Comparison of ENCODE assay signal across 8 cellular contexts in the genomic region with DNA sequence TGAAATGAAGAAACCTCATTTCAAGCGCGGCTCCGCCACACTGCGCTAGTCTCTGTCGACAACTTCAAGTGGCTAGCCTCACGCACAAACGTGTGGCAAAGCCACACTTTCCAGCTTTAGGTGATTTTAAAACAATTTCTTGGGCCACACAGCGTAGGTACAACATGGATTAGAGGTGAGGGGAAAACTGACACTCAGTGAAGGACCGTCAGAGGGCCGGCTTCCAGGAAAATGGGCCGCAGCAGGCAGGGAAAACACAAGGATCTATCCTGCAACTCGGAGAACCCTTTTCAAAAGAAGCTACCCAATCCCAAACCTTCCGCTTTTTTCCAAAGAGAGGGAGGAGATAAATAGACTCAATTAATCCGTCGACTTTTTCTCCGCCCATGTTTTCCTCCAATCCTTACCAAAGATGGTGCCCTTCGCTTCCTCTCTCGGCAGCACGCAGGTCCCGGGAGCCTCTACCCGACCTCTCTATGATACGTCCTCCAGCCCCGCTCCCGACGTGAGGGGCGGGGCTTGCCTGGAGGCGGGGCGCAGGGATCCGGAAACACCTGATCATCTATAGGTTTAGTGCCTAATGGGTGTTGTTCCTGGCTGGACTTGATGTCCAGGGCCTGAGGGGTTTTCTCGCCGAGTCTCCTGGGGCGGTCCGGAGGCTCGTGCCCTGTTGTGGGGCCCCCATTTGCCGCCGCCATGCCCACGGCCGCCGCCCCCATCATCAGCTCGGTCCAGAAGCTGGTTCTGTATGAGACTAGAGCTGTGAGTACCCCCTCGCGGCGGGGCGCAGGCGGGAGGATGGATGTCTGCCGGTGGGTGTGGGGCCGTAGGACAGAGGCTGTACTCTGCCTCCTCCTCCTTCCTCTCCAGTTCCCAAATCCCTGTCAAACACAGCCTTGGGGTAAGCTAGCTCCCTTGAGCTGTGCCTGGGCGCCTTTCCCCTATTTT. TPM values are rescaled to one million over a fixed set of nuclear protein-coding genes. Genes with fewer than 3 reads are reported as not detected.
DNase-seq lines count a peak whose midpoint lies in the region; ATAC-seq and TF ChIP-seq lines count a peak whose summit lies in the region.

Gene AK9 (minus strand): TSS at position 463 of the 948 bp plus-strand sequence. CDS start 15,457 bp downstream, outside the sequence.
Gene FIG4 (plus strand): TSS at position 557 of the 948 bp plus-strand sequence. CDS start 140 bp downstream, at position 697.

- H3K27me3 ChIP-seq in BLaER1: no peaks in the 10 kb centered on the region

- no peaks in the 10 kb centered on the region for H4K20me1 ChIP-seq in BLaER1

- intact Hi-C loops in activated CD4-positive, alpha-beta T cell treated with anti-CD3 and anti-CD28 coated beads, Interleukin-2, amount 10 ng/mL, durations not matched to agents 24 days and 14 days (cut with micrococcal nuclease): loop anchor here (1.0 to 10.0 kb wide), 11 partner anchors 12 to 596 kb away; partner anchors contain the start of genes CD164, CDC40, CEP57L1 and MICAL1

- ATAC-seq in HG03460 (IDR thresholded peaks at IDR 0.05; ENCODE audit: unreplicated experiment) (peak; percentile 96), left lobe of liver (peak; percentile 99)

- H3K27ac Mint-ChIP-seq in activated CD4-positive, alpha-beta T cell treated with anti-CD3 and anti-CD28 coated beads, Interleukin-2, amount 10 ng/mL, durations not matched to agents 24 days and 14 days: peak within 1 kb of the TSS; percentile 87

- peak within 1 kb of the TSS; percentile 78 for H3K9ac ChIP-seq in BLaER1

- peaks cover 34% of the 10 kb centered on the region for H3K4me1 ChIP-seq in BLaER1

- peaks cover 5% of the 10 kb centered on the region; the same call in 1 of the 2 replicates for H3K36me3 ChIP-seq in BLaER1

- H3K4me3 ChIP-seq in BLaER1 (peak within 1 kb of the TSS; percentile 78), coronary artery (peak within 1 kb of the TSS; percentile 83)

- peak; percentile 42 for DNase-seq in GM19240 (ENCODE audit: insufficient read length, low spot score)
- DNase-seq in NCI-H524 treated with DMSO at 0.1 percent for 48 hours (lab: John Stamatoyannopoulos, UW): peak; percentile 63
- DNase-seq in activated CD4-positive, alpha-beta T cell treated with anti-CD3 and anti-CD28 coated beads, Interleukin-2, amount 10 ng/mL, durations not matched to agents 24 days and 14 days: peak; percentile 97
- DNase-seq in coronary artery (ENCODE audit: low spot score): peak; percentile 96
- peak; percentile 94 for DNase-seq in left lobe of liver (ENCODE audit: low spot score)
- DNase-seq in stimulated activated CD4-positive, alpha-beta T cell treated with anti-CD3 and anti-CD28 coated beads, Interleukin-2, amount 100 ng/mL, for 4 hours (ENCODE audit: low read depth): peak; percentile 84

- H3K4me2 ChIP-seq in BLaER1: peak within 1 kb of the TSS; percentile 92

- no peak for TF ChIP-seq CTCF in coronary artery (IDR thresholded peaks at IDR 0.05)

- peaks cover 27% of the 10 kb centered on the region for H3K4me1 Mint-ChIP-seq in activated CD4-positive, alpha-beta T cell treated with anti-CD3 and anti-CD28 coated beads, Interleukin-2, amount 10 ng/mL, durations not matched to agents 24 days and 14 days

- peak within 1 kb of the TSS; percentile 86 for H3K4me3 Mint-ChIP-seq in activated CD4-positive, alpha-beta T cell treated with anti-CD3 and anti-CD28 coated beads, Interleukin-2, amount 10 ng/mL, durations not matched to agents 24 days and 14 days

- peaks cover 8% of the 10 kb centered on the region for H3K27me3 Mint-ChIP-seq in activated CD4-positive, alpha-beta T cell treated with anti-CD3 and anti-CD28 coated beads, Interleukin-2, amount 10 ng/mL, durations not matched to agents 24 days and 14 days

- H3K9me3 ChIP-seq in BLaER1: no peaks in the 10 kb centered on the region

- peak within 1 kb of the TSS; percentile 71 for H3K27ac ChIP-seq in BLaER1
- peak within 1 kb of the TSS; percentile 87 to 88 for H3K27ac ChIP-seq in coronary artery

- no peaks in the 10 kb centered on the region for H3K36me3 Mint-ChIP-seq in activated CD4-positive, alpha-beta T cell treated with anti-CD3 and anti-CD28 coated beads, Interleukin-2, amount 10 ng/mL, durations not matched to agents 24 days and 14 days (ENCODE audit: low read depth)

- H3K9me3 Mint-ChIP-seq in activated CD4-positive, alpha-beta T cell treated with anti-CD3 and anti-CD28 coated beads, Interleukin-2, amount 10 ng/mL, durations not matched to agents 24 days and 14 days: no peaks in the 10 kb centered on the region

RNA-seq across cellular contexts. Expression of gene AK9, which starts in this region (rescaled TPM):
- total RNA-seq in activated CD4-positive, alpha-beta T cell treated with anti-CD3 and anti-CD28 coated beads, Interleukin-2, amount 10 ng/mL, durations not matched to agents 24 days and 14 days: 2.1 and 3.2 TPM in 2 replicates
- total RNA-seq in left lobe of liver: 1.6 TPM

RNA-seq across cellular contexts. Expression of gene FIG4, which starts in this region (rescaled TPM):
- 8.1 and 8.5 TPM in 2 replicates for total RNA-seq in activated CD4-positive, alpha-beta T cell treated with anti-CD3 and anti-CD28 coated beads, Interleukin-2, amount 10 ng/mL, durations not matched to agents 24 days and 14 days
- total RNA-seq in left lobe of liver: 4.6 TPM

Comparison
In these comparisons a context has a peak if more than half of its experiments do, and no peak if none do; other contexts are left out.
1. Peak in every context shown above with its lines: DNase-seq, ATAC-seq, H3K4me3 ChIP-seq and H3K27ac ChIP-seq.
2. DNase-seq: peak in every context shown above with its lines; median percentile 97 in activated CD4-positive, alpha-beta T cell treated with anti-CD3 and anti-CD28 coated beads, Interleukin-2, amount 10 ng/mL, durations not matched to agents 24 days and 14 days; 96 in coronary artery; 94 in left lobe of liver; 84 in stimulated activated CD4-positive, alpha-beta T cell treated with anti-CD3 and anti-CD28 coated beads, Interleukin-2, amount 100 ng/mL, for 4 hours; 63 in NCI-H524 treated with DMSO at 0.1 percent for 48 hours; 42 in GM19240.